In genomic region chr18:79986726-79987125, GRCh38 we compare ENCODE assay signal across 1 cellular context.
TF ChIP-seq lines count a peak whose summit lies in the region.

No MANE protein-coding gene starts in this region.

TF ChIP-seq in HepG2, 621 proteins besides CTCF, POLR2A, EP300 and RAD21:
- TF ChIP-seq ZNF354B (CRISPR knock-in tag; IDR thresholded peaks at IDR 0.05) (no peak), SAP130 (CRISPR knock-in tag; IDR thresholded peaks at IDR 0.05; ENCODE audit: low read depth) (0 out of 2 replicates have a peak, but pooled peaks have one; percentile 15), PHF5A (CRISPR knock-in tag; IDR thresholded peaks at IDR 0.05; ENCODE audit: low read depth, unreplicated experiment) (no peak), RNF2 (conservative IDR thresholded peaks at IDR 0.05; ENCODE audit: low read depth) (no peak)
- TF ChIP-seq, protein P1, sequence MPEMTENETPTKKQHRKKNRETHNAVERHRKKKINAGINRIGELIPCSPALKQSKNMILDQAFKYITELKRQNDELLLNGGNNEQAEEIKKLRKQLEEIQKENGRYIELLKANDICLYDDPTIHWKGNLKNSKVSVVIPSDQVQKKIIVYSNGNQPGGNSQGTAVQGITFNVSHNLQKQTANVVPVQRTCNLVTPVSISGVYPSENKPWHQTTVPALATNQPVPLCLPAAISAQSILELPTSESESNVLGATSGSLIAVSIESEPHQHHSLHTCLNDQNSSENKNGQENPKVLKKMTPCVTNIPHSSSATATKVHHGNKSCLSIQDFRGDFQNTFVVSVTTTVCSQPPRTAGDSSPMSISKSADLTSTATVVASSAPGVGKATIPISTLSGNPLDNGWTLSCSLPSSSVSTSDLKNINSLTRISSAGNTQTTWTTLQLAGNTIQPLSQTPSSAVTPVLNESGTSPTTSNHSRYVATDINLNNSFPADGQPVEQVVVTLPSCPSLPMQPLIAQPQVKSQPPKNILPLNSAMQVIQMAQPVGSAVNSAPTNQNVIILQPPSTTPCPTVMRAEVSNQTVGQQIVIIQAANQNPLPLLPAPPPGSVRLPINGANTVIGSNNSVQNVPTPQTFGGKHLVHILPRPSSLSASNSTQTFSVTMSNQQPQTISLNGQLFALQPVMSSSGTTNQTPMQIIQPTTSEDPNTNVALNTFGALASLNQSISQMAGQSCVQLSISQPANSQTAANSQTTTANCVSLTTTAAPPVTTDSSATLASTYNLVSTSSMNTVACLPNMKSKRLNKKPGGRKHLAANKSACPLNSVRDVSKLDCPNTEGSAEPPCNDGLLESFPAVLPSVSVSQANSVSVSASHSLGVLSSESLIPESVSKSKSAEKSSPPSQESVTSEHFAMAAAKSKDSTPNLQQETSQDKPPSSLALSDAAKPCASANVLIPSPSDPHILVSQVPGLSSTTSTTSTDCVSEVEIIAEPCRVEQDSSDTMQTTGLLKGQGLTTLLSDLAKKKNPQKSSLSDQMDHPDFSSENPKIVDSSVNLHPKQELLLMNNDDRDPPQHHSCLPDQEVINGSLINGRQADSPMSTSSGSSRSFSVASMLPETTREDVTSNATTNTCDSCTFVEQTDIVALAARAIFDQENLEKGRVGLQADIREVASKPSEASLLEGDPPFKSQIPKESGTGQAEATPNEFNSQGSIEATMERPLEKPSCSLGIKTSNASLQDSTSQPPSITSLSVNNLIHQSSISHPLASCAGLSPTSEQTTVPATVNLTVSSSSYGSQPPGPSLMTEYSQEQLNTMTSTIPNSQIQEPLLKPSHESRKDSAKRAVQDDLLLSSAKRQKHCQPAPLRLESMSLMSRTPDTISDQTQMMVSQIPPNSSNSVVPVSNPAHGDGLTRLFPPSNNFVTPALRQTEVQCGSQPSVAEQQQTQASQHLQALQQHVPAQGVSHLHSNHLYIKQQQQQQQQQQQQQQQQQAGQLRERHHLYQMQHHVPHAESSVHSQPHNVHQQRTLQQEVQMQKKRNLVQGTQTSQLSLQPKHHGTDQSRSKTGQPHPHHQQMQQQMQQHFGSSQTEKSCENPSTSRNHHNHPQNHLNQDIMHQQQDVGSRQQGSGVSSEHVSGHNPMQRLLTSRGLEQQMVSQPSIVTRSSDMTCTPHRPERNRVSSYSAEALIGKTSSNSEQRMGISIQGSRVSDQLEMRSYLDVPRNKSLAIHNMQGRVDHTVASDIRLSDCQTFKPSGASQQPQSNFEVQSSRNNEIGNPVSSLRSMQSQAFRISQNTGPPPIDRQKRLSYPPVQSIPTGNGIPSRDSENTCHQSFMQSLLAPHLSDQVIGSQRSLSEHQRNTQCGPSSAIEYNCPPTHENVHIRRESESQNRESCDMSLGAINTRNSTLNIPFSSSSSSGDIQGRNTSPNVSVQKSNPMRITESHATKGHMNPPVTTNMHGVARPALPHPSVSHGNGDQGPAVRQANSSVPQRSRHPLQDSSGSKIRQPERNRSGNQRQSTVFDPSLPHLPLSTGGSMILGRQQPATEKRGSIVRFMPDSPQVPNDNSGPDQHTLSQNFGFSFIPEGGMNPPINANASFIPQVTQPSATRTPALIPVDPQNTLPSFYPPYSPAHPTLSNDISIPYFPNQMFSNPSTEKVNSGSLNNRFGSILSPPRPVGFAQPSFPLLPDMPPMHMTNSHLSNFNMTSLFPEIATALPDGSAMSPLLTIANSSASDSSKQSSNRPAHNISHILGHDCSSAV (CRISPR knock-in tag; IDR thresholded peaks at IDR 0.05; ENCODE audit: borderline replicate concordance), result no peak
